In genomic region chr9:127473932-127474331, GRCh38 we compare ENCODE assay signal across 24 cellular contexts.
"Had no signal": no experiment of that assay in that cellular context is flagged by ENCODE, and none has a peak within 500 bp of the region (broad histone marks: within the 10 kb centered on the region; RNA-seq: fewer than 3 reads in every experiment).

No MANE protein-coding gene starts in this region.

- DNase-seq: activated B cell treated with CpG ODN at 0.5 μM for 24 hours; activated CD4-positive, alpha-beta T cell treated with anti-CD3 and anti-CD28 coated beads, Interleukin-2, amount 50 U/mL, for 1 hour; activated CD8-positive, alpha-beta T cell treated with anti-CD3 and anti-CD28 coated beads for 36 hours; activated gamma-delta T cell treated with Interleukin-2 at 50 U/mL for 16 hours; activated naive CD4-positive, alpha-beta T cell treated with anti-CD3 and anti-CD28 coated beads, Interleukin-2, amount 50 U/mL, for 16 hours; activated T-cell treated with anti-CD3 and anti-CD28 coated beads, Interleukin-2, amount 50 U/mL, for 4 hours; cerebellar nuclear complex; effector memory CD4-positive, alpha-beta T cell; foreskin keratinocyte; mammary epithelial cell; nucleus accumbens; spleen; stimulated activated CD4-positive, alpha-beta T cell treated with anti-CD3 and anti-CD28 coated beads, Interleukin-2, amount 100 ng/mL, for 48 hours; stomach; T-cell; thyroid gland; upper lobe of right lung had no signal

- H3K4me1 ChIP-seq: foreskin keratinocyte, pancreas, psoas muscle, spleen, stomach, thyroid gland, upper lobe of right lung had no signal

- H3K27me3 ChIP-seq: dorsolateral prefrontal cortex, foreskin keratinocyte, pancreas, spleen, stomach, thyroid gland, upper lobe of right lung had no signal

- ATAC-seq: activated CD8-positive, alpha-beta T cell treated with anti-CD3 and anti-CD28 coated beads for 36 hours; activated T-cell treated with anti-CD3 and anti-CD28 coated beads, Interleukin-2, amount 50 U/mL, for 4 hours; activated T-helper 17 cell treated with anti-CD3 and anti-CD28 coated beads, Interleukin-2, amount 50 U/mL, for 72 hours; foreskin keratinocyte; pancreas; T-cell had no signal

- H3K9me3 Mint-ChIP-seq: activated CD8-positive, alpha-beta T cell treated with anti-CD3 and anti-CD28 coated beads for 36 hours; activated T-cell treated with anti-CD3 and anti-CD28 coated beads, Interleukin-2, amount 50 U/mL, for 4 hours; activated T-helper 17 cell treated with anti-CD3 and anti-CD28 coated beads, Interleukin-2, amount 50 U/mL, for 72 hours; nephron; T-cell; T-helper 2 cell treated with Interferon-gamma antibody and Interleukin-4, amounts not matched to agents 5 μg/mL and 100 μg/mL, for 36 hours had no signal

- H3K4me3 Mint-ChIP-seq: activated B cell treated with CpG ODN at 0.5 μM for 24 hours; activated CD8-positive, alpha-beta T cell treated with anti-CD3 and anti-CD28 coated beads for 36 hours; activated T-cell treated with anti-CD3 and anti-CD28 coated beads, Interleukin-2, amount 50 U/mL, for 4 hours; activated T-helper 17 cell treated with anti-CD3 and anti-CD28 coated beads, Interleukin-2, amount 50 U/mL, for 72 hours; nephron; T-cell; T-helper 2 cell treated with Interferon-gamma antibody and Interleukin-4, amounts not matched to agents 5 μg/mL and 100 μg/mL, for 36 hours had no signal

- H3K4me3 ChIP-seq: coronary artery, dorsolateral prefrontal cortex, pancreas, psoas muscle, spleen, stomach, thyroid gland, upper lobe of right lung had no signal

- H3K4me1 Mint-ChIP-seq: activated B cell treated with CpG ODN at 0.5 μM for 24 hours; activated T-helper 17 cell treated with anti-CD3 and anti-CD28 coated beads, Interleukin-2, amount 50 U/mL, for 72 hours; nephron; T-cell had no signal

- H3K27me3 Mint-ChIP-seq: activated B cell treated with CpG ODN at 0.5 μM for 24 hours; activated CD8-positive, alpha-beta T cell treated with anti-CD3 and anti-CD28 coated beads for 36 hours; activated T-helper 17 cell treated with anti-CD3 and anti-CD28 coated beads, Interleukin-2, amount 50 U/mL, for 72 hours; T-cell had no signal

- H3K9me3 ChIP-seq: pancreas, psoas muscle, spleen, stomach, thyroid gland, upper lobe of right lung had no signal

- H3K27ac ChIP-seq: coronary artery, foreskin keratinocyte, pancreas, psoas muscle, spleen, stomach, thyroid gland, upper lobe of right lung had no signal

- H3K27ac Mint-ChIP-seq: activated B cell treated with CpG ODN at 0.5 μM for 24 hours; activated CD8-positive, alpha-beta T cell treated with anti-CD3 and anti-CD28 coated beads for 36 hours; activated T-helper 17 cell treated with anti-CD3 and anti-CD28 coated beads, Interleukin-2, amount 50 U/mL, for 72 hours; nephron; T-cell; T-helper 2 cell treated with Interferon-gamma antibody and Interleukin-4, amounts not matched to agents 5 μg/mL and 100 μg/mL, for 36 hours had no signal
